In genomic region chr7:47573758-47574472, GRCh38 we compare ENCODE assay signal across 9 cellular contexts. TPM values are rescaled to one million over a fixed set of nuclear protein-coding genes. Genes with fewer than 3 reads are reported as not detected.
DNase-seq lines count a peak whose midpoint lies in the region; ATAC-seq and TF ChIP-seq lines count a peak whose summit lies in the region.
"Had no signal": no experiment of that assay in that cellular context is flagged by ENCODE, and none has a peak within 500 bp of the region (broad histone marks: within the 10 kb centered on the region; RNA-seq: fewer than 3 reads in every experiment).

No MANE protein-coding gene starts in this region.

- H3K79me1 ChIP-seq in mesenchymal stem cell (replicated peaks; ENCODE audit: low read length, poor library complexity, severe bottlenecking): peaks cover 11% of the 10 kb centered on the region

- peak overlapping the region; percentile 97 for H4K91ac ChIP-seq in mesenchymal stem cell (ENCODE audit: low read length)

- H3K27me3 ChIP-seq in brain microvascular endothelial cell (replicated peaks) (no peaks in the 10 kb centered on the region), mesenchymal stem cell (ENCODE audit: control insufficient read depth in 1 of 2, insufficient read depth in 1 of 2, low read length in 2 of 2) (peaks cover 0 to 4% of the 10 kb centered on the region in 2 experiments)

- H3K9ac ChIP-seq in mesenchymal stem cell (ENCODE audit: low read length): no peak overlapping the region
- H3K9ac ChIP-seq: parathyroid adenoma had no signal

- H3K23ac ChIP-seq in mesenchymal stem cell (ENCODE audit: low read length in 2 of 2): no peak overlapping the region

- no peaks in the 10 kb centered on the region for H3K9me3 ChIP-seq in mesenchymal stem cell (ENCODE audit: control insufficient read depth, low read length)

- in situ Hi-C loops in brain microvascular endothelial cell (cut with HindIII; ENCODE audit: low pct_ligation_motif_present, low sequenced_read_pairs): no loop called here

- peak overlapping the region; percentile 82 to 87 for H3K18ac ChIP-seq in mesenchymal stem cell (ENCODE audit: low read depth in 1 of 2, low read length in 2 of 2)

- no peak overlapping the region for H3K4me3 ChIP-seq in brain microvascular endothelial cell (ENCODE audit: low read depth, low read length)
- no peak overlapping the region for H3K4me3 ChIP-seq in mesenchymal stem cell (ENCODE audit: insufficient read depth in 1 of 2, low read depth in 1 of 2, low read length in 2 of 2)

- H2BK12ac ChIP-seq in mesenchymal stem cell (ENCODE audit: low read length in 2 of 2): peak overlapping the region; percentile 38 to 98

- H3K4me3 Mint-ChIP-seq in IgD-negative memory B cell: peak overlapping the region in 3 of 4 donors; percentile 46 to 83 (median 76)

- DNase-seq in A172 (ENCODE audit: low spot score) (peak; percentile 97), brain microvascular endothelial cell (no peak), mesenchymal stem cell (peak; percentile 95), OCI-M2 (lab: John Stamatoyannopoulos, UW; ENCODE audit: unreplicated experiment) (no peak), hippocampal formation (lab: John Stamatoyannopoulos, UW) (no peak)

- peaks cover 48% of the 10 kb centered on the region for H3K4me1 ChIP-seq in mesenchymal stem cell (ENCODE audit: control insufficient read depth, insufficient read depth, low read depth, low read length)

- peak overlapping the region; percentile 99 for H2BK120ac ChIP-seq in mesenchymal stem cell (ENCODE audit: low read depth, low read length)

- H3K4me1 Mint-ChIP-seq in IgD-negative memory B cell: peaks cover 44 to 65% (median 54%) of the 10 kb centered on the region in 3 donors

- no peaks in the 10 kb centered on the region for H3K27me3 Mint-ChIP-seq in IgD-negative memory B cell

- WGBS in mesenchymal stem cell: 4% methylated on average over 11 of the region's 11 CpGs

- H3K4me2 ChIP-seq in mesenchymal stem cell (ENCODE audit: low read length, poor library complexity, severe bottlenecking): no peak overlapping the region

- no peak overlapping the region for H3K14ac ChIP-seq in mesenchymal stem cell (ENCODE audit: low read length in 2 of 2)

- no peak for TF ChIP-seq CTCF in brain microvascular endothelial cell (IDR thresholded peaks at IDR 0.05; ENCODE audit: low read depth, low read length, missing control alignments)

- peak overlapping the region; percentile 67 for H2BK5ac ChIP-seq in mesenchymal stem cell (ENCODE audit: low read depth, low read length, poor library complexity, severe bottlenecking)

- H3K36me3 ChIP-seq in brain microvascular endothelial cell (replicated peaks) (no peaks in the 10 kb centered on the region), mesenchymal stem cell (ENCODE audit: control insufficient read depth in 1 of 2, insufficient read depth in 2 of 2, low read depth in 1 of 2, low read length in 2 of 2) (peaks cover 0 to 18% of the 10 kb centered on the region in 2 experiments)

- no peak overlapping the region for H2AFZ ChIP-seq in mesenchymal stem cell (ENCODE audit: low read depth, low read length)
- H2AFZ ChIP-seq: parathyroid adenoma had no signal

- no peak overlapping the region for H2BK15ac ChIP-seq in mesenchymal stem cell (ENCODE audit: low read depth, poor library complexity, severe bottlenecking)

- peak overlapping the region; percentile 89 for H4K8ac ChIP-seq in mesenchymal stem cell (ENCODE audit: low read length)

- no peaks in the 10 kb centered on the region for H3K9me3 Mint-ChIP-seq in IgD-negative memory B cell

- ATAC-seq in GM18858 (IDR thresholded peaks at IDR 0.05; ENCODE audit: unreplicated experiment) (no peak), HG02623 (IDR thresholded peaks at IDR 0.05; ENCODE audit: unreplicated experiment) (no peak)

- peak overlapping the region; percentile 88 to 94 (median 91) for H3K27ac Mint-ChIP-seq in IgD-negative memory B cell

- H3K27ac ChIP-seq in brain microvascular endothelial cell: peak overlapping the region; percentile 70
- peak overlapping the region; percentile 87 for H3K27ac ChIP-seq in mesenchymal stem cell (ENCODE audit: low read length, poor library complexity, severe bottlenecking)
- H3K27ac ChIP-seq: parathyroid adenoma had no signal

- H3K36me3 Mint-ChIP-seq in IgD-negative memory B cell: no peaks in the 10 kb centered on the region

- peak overlapping the region; percentile 27 to 64 for H3K4ac ChIP-seq in mesenchymal stem cell (ENCODE audit: low read depth in 1 of 2, low read length in 2 of 2)

- peak overlapping the region; percentile 88 for H2AK5ac ChIP-seq in mesenchymal stem cell (ENCODE audit: low read length, severe bottlenecking)

RNA-seq across cellular contexts. Expression of gene TNS3, which starts 8.0 kb away (rescaled TPM):
- total RNA-seq in A172 (2014; rRNA removed; shearing (Covaris generic)): 95.2 and 97.2 TPM in 2 replicates
- 12.5 TPM for polyA plus RNA-seq in IgD-negative memory B cell
- 142 TPM for polyA plus RNA-seq in mesenchymal stem cell (2013, experiment 1 of 2)
- polyA plus RNA-seq in mesenchymal stem cell (2013, experiment 2 of 2): 136 TPM

Comparison
In these comparisons a context has a peak if more than half of its experiments do, and no peak if none do; other contexts are left out.
1. DNase-seq: peak in A172 (single experiment) and mesenchymal stem cell (single experiment); none in brain microvascular endothelial cell (single experiment), OCI-M2 (single experiment) and hippocampal formation (0 of 2).